16 cellular contexts compared by ENCODE assay signal in the genomic region with DNA sequence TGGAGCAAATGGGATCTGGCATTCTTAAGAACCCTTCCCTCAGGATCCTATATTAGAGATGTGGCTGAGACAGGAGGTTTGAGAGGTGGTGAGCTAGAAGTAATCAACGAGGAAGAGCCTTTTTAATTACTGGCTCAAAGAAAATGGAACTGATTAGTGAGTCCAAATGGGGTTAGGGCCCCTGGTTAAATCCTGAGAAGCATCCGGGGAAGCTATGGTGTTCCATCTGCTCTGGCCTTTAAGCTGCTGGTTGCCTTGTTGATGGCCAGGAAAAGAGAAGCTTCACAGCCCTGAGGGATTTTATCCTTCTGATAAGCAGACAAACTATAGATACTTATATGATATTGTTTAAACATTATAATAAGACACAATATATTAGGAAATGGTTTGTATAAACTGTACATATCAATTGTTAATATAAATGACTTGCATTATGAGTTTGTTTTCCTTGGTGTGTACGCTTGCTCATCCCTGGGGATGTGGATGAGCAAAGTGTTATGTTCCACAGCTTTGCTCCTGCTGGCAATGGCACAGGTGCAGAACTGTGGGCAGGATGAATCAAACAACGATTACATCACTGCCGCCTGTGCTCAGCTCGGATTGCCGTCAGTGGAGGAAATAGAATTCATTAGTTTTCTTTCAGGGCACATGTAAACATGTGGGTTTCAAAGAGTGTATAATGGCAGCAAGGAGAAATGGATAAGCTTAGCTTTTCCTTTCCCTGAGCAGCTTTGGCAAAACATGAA.
A peak's percentile ranks its signal among the peaks of the same experiment; 100 is the strongest.
DNase-seq lines count a peak whose midpoint lies in the region; TF ChIP-seq lines count a peak whose summit lies in the region.
"Had no signal": no experiment of that assay in that cellular context is flagged by ENCODE, and none has a peak within 500 bp of the region (broad histone marks: within the 10 kb centered on the region; RNA-seq: fewer than 3 reads in every experiment).

No MANE protein-coding gene starts in this region.

- intact Hi-C loops in posterior cingulate gyrus (cut with DNase I) = no loop called here

- H3K27me3 Mint-ChIP-seq in brain = peaks cover 5% of the 10 kb centered on the region
- H3K27me3 Mint-ChIP-seq: CD4-positive, CD25-positive, alpha-beta regulatory T cell; type B pancreatic cell had no signal

- peaks cover 6% of the 10 kb centered on the region for H3K4me1 Mint-ChIP-seq in brain
- H3K4me1 Mint-ChIP-seq: CD4-positive, CD25-positive, alpha-beta regulatory T cell had no signal

- no peaks in the 10 kb centered on the region for H3K36me3 Mint-ChIP-seq in brain
- H3K36me3 Mint-ChIP-seq: CD4-positive, CD25-positive, alpha-beta regulatory T cell; type B pancreatic cell had no signal

- H3K9me3 Mint-ChIP-seq in brain = peaks cover 0 to 4% (median 0%) of the 10 kb centered on the region in 5 experiments
- H3K9me3 Mint-ChIP-seq: activated naive CD4-positive, alpha-beta T cell treated with anti-CD3 and anti-CD28 coated beads for 36 hours; type B pancreatic cell had no signal

- DNase-seq in DMS 273 (lab: John Stamatoyannopoulos, UW; ENCODE audit: unreplicated experiment) = peak; percentile 36
- no peak for DNase-seq in DMS 273 treated with DMSO at 0.1 percent for 48 hours (lab: John Stamatoyannopoulos, UW)
- peak; percentile 75 for DNase-seq in NCI-H2107 treated with DMSO at 0.1 percent for 48 hours (lab: John Stamatoyannopoulos, UW; ENCODE audit: unreplicated experiment)
- DNase-seq in posterior cingulate gyrus = peak in 6 of 10 donors; percentile 13 to 82 (median 34)
- no peak for DNase-seq in DMS79 (lab: John Stamatoyannopoulos, UW)
- DNase-seq in SHP77 treated with DMSO at 0.1 percent for 48 hours (lab: John Stamatoyannopoulos, UW) = no peak
- no peak for DNase-seq in Kasumi-1 (lab: John Stamatoyannopoulos, UW)
- DNase-seq: activated CD4-positive, alpha-beta T cell treated with anti-CD3 and anti-CD28 coated beads for 4 hours; activated naive CD4-positive, alpha-beta T cell treated with anti-CD3 and anti-CD28 coated beads for 36 hours; CD4-positive, CD25-positive, alpha-beta regulatory T cell; left lung; pancreas; SIG-M5; stimulated activated naive CD4-positive, alpha-beta T cell had no signal

- H3K27ac Mint-ChIP-seq in brain = peak overlapping the region in 3 of 5 experiments; percentile 10 to 71 (median 50)
- H3K27ac Mint-ChIP-seq: activated naive CD4-positive, alpha-beta T cell treated with anti-CD3 and anti-CD28 coated beads for 36 hours; CD4-positive, CD25-positive, alpha-beta regulatory T cell; type B pancreatic cell had no signal

- peak overlapping the region in 1 of 5 experiments; percentile 28 for H3K4me3 Mint-ChIP-seq in brain
- H3K4me3 Mint-ChIP-seq: activated naive CD4-positive, alpha-beta T cell treated with anti-CD3 and anti-CD28 coated beads for 36 hours; CD4-positive, CD25-positive, alpha-beta regulatory T cell; type B pancreatic cell had no signal

- TF ChIP-seq CTCF in brain (conservative IDR thresholded peaks at IDR 0.05) = no peak

Comparison
In these comparisons a context has a peak if more than half of its experiments do, and no peak if none do; other contexts are left out.
1. DNase-seq: peak in DMS 273 (single experiment), NCI-H2107 treated with DMSO at 0.1 percent for 48 hours (single experiment) and posterior cingulate gyrus (6 of 10); none in DMS 273 treated with DMSO at 0.1 percent for 48 hours (single experiment), DMS79 (single experiment), SHP77 treated with DMSO at 0.1 percent for 48 hours (single experiment) and Kasumi-1 (0 of 2).